Comparison of ENCODE assay signal across 1 cellular context in the genomic region with DNA sequence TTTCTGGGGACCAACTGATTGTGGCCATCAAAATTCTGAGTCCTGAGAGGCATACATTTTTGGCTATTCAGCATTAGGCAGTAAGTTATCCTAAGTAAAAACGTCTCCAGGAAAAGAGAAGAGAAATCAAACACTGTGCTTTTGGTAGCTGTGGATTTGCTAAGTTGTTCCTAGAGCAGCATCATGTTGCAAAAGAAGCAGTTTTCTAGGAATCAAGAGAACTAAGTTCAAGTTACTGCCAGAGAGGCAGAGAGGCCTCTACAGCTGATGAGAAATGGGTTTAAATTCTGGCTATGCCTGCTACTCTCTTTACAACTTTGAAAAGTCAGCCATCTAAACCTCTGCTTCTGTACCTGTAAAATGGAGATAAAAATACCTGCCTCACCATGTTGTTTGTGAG.
TF ChIP-seq lines count a peak whose summit lies in the region.

No MANE protein-coding gene starts in this region.

TF ChIP-seq in HEK293, 187 proteins besides CTCF, POLR2A, EP300 and RAD21 (continued from another document):
- TF ChIP-seq, protein P1, sequence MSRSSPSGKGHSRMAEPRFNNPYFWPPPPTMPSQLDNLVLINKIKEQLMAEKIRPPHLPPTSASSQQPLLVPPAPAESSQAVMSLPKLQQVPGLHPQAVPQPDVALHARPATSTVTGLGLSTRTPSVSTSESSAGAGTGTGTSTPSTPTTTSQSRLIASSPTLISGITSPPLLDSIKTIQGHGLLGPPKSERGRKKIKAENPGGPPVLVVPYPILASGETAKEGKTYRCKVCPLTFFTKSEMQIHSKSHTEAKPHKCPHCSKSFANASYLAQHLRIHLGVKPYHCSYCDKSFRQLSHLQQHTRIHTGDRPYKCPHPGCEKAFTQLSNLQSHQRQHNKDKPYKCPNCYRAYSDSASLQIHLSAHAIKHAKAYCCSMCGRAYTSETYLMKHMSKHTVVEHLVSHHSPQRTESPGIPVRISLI (tag by site-specific recombination; IDR thresholded peaks at IDR 0.05), result no peak
TF ChIP-seq in HEK293: peak in this region for 1.
